Comparison of ENCODE assay signal across 35 cellular contexts in genomic region chr7:142815099-142815498, GRCh38. TPM values are rescaled to one million over a fixed set of nuclear protein-coding genes. Genes with fewer than 3 reads are reported as not detected.
A peak's percentile ranks its signal among the peaks of the same experiment; 100 is the strongest.
DNase-seq lines count a peak whose midpoint lies in the region; ATAC-seq and TF ChIP-seq lines count a peak whose summit lies in the region.
"Had no signal": no experiment of that assay in that cellular context is flagged by ENCODE, and none has a peak within 500 bp of the region (broad histone marks: within the 10 kb centered on the region; RNA-seq: fewer than 3 reads in every experiment).

No MANE protein-coding gene starts in this region.

- CTCF ChIA-PET in activated CD4-positive, alpha-beta T cell treated with anti-CD3 and anti-CD28 coated beads, Interleukin-2, amount 10 ng/mL, durations not matched to agents 7 days and 5 days (lab: Charles Lee), result interaction anchor here (12.5 kb wide), 1 partner anchor 27 kb away, joined by 176 read pairs; no protein-coding TSS in a partner anchor
- CTCF ChIA-PET in CD8-positive, alpha-beta T cell (lab: Charles Lee), result interaction anchor here (1.0 to 15.5 kb wide), 5 partner anchors 20 to 291 kb away, joined by 3 to 490 read pairs (median 4); no protein-coding TSS in a partner anchor
- CTCF ChIA-PET in Calu3 (lab: Charles Lee), result interaction anchor here (2.8 kb wide), 1 partner anchor 183 kb away, joined by 10 read pairs; no protein-coding TSS in a partner anchor

- no peak overlapping the region for H3K4me3 Mint-ChIP-seq in activated CD4-positive, alpha-beta T cell treated with anti-CD3 and anti-CD28 coated beads, Interleukin-2, amount 10 ng/mL, durations not matched to agents 7 days and 5 days
- H3K4me3 Mint-ChIP-seq in T-helper 17 cell (peak overlapping the region; percentile 28), Calu3 (ENCODE audit: low read depth, unreplicated experiment) (no peak overlapping the region)
- no peak overlapping the region for H3K4me3 Mint-ChIP-seq in CD8-positive, alpha-beta T cell
- H3K4me3 Mint-ChIP-seq: immature natural killer cell; stimulated activated effector memory CD8-positive, alpha-beta T cell treated with anti-CD3 and anti-CD28 coated beads, Interleukin-12 subunit alpha, Interleukin-12 subunit beta, amount 100 ng/mL, for 72 hours had no signal

- no peak for DNase-seq in activated CD4-positive, alpha-beta T cell treated with anti-CD3 and anti-CD28 coated beads, Interleukin-2, amount 10 ng/mL, durations not matched to agents 7 days and 5 days
- DNase-seq in activated CD4-positive, alpha-beta T cell treated with anti-CD3 and anti-CD28 coated beads, Interleukin-2, amount 50 U/mL, for 1 hour, result no peak
- DNase-seq in NCI-H2171 (lab: John Stamatoyannopoulos, UW) (peak; percentile 50), T-helper 17 cell (no peak), retina (peak; percentile 39), Calu3 (no peak)
- DNase-seq in CD8-positive, alpha-beta T cell, result no peak
- no peak for DNase-seq in effector memory CD4-positive, alpha-beta T cell
- DNase-seq: 8988T; activated CD8-positive, alpha-beta memory T cell treated with anti-CD3 and anti-CD28 coated beads, Interleukin-2, amount 50 U/mL, for 4 hours; body of pancreas; cerebellar nuclear complex; DMS79; HCEC 1CT; immature natural killer cell; KG1; mesenchymal stem cell; MM.1S; NCI-H1417; NCI-H2081; NCI-H345; stimulated activated CD4-positive, alpha-beta T cell treated with anti-CD3 and anti-CD28 coated beads, Interleukin-4, amount 100 ng/mL, for 24 hours had no signal

- H3K4me1 Mint-ChIP-seq in activated CD4-positive, alpha-beta T cell treated with anti-CD3 and anti-CD28 coated beads, Interleukin-2, amount 10 ng/mL, durations not matched to agents 7 days and 5 days, result peaks cover 63% of the 10 kb centered on the region
- H3K4me1 Mint-ChIP-seq in T-helper 17 cell (peaks cover 52% of the 10 kb centered on the region), Calu3 (ENCODE audit: low read depth, unreplicated experiment) (peaks cover 18% of the 10 kb centered on the region)
- H3K4me1 Mint-ChIP-seq in CD8-positive, alpha-beta T cell (ENCODE audit: low read depth), result peaks cover 47% of the 10 kb centered on the region

- no peak for ATAC-seq in T-helper 17 cell
- ATAC-seq in CD8-positive, alpha-beta T cell, result no peak
- ATAC-seq: body of pancreas; left lobe of liver; sciatic nerve; stimulated activated effector memory CD8-positive, alpha-beta T cell treated with anti-CD3 and anti-CD28 coated beads, Interleukin-12 subunit alpha, Interleukin-12 subunit beta, amount 100 ng/mL, for 72 hours had no signal

- H3K27ac ChIP-seq in CD8-positive, alpha-beta T cell (ENCODE audit: low read depth, low read length), result no peak overlapping the region
- no peak overlapping the region for H3K27ac ChIP-seq in effector memory CD4-positive, alpha-beta T cell (ENCODE audit: insufficient read depth, low read length, poor library complexity, severe bottlenecking)
- H3K27ac ChIP-seq: body of pancreas, neutrophil, SK-N-MC had no signal

- no TSS peak for BruUV-seq in Calu3 (replicated peaks; lab: Mats Ljungman, UMichigan)

- POLR2A ChIA-PET in activated CD4-positive, alpha-beta T cell treated with anti-CD3 and anti-CD28 coated beads, Interleukin-2, amount 10 ng/mL, durations not matched to agents 7 days and 5 days (lab: Charles Lee), result no interaction called here
- POLR2A ChIA-PET in CD8-positive, alpha-beta T cell (lab: Charles Lee), result interaction anchor here (1.0 to 19.0 kb wide), 2 partner anchors 23 to 178 kb away, joined by 3 to 2372 read pairs; no protein-coding TSS in a partner anchor

- TF ChIP-seq CTCF in CD8-positive, alpha-beta T cell (IDR thresholded peaks at IDR 0.05), result no peak
- TF ChIP-seq CTCF in Calu3 (IDR thresholded peaks at IDR 0.05; ENCODE audit: unreplicated experiment), result no peak

- H3K27me3 Mint-ChIP-seq in activated CD4-positive, alpha-beta T cell treated with anti-CD3 and anti-CD28 coated beads, Interleukin-2, amount 10 ng/mL, durations not matched to agents 7 days and 5 days, result peaks cover 6% of the 10 kb centered on the region
- H3K27me3 Mint-ChIP-seq in T-helper 17 cell (peaks cover 29% of the 10 kb centered on the region), Calu3 (ENCODE audit: unreplicated experiment) (peaks cover 79% of the 10 kb centered on the region)
- no peaks in the 10 kb centered on the region for H3K27me3 Mint-ChIP-seq in CD8-positive, alpha-beta T cell (ENCODE audit: low read depth)

- no peaks in the 10 kb centered on the region for H3K27me3 ChIP-seq in CD8-positive, alpha-beta T cell (ENCODE audit: insufficient read depth, low read length)
- no peaks in the 10 kb centered on the region for H3K27me3 ChIP-seq in effector memory CD4-positive, alpha-beta T cell (replicated peaks; ENCODE audit: control insufficient read depth, insufficient read depth, low read length, poor library complexity, severe bottlenecking)
- H3K27me3 ChIP-seq: body of pancreas, neutrophil had no signal

- no peaks in the 10 kb centered on the region for H3K36me3 ChIP-seq in CD8-positive, alpha-beta T cell (ENCODE audit: insufficient read depth, low read length)
- no peaks in the 10 kb centered on the region for H3K36me3 ChIP-seq in effector memory CD4-positive, alpha-beta T cell (ENCODE audit: control insufficient read depth, insufficient read depth, low read length)
- H3K36me3 ChIP-seq: neutrophil had no signal

- no peaks in the 10 kb centered on the region for H3K9me3 ChIP-seq in T-helper 17 cell (ENCODE audit: control insufficient read depth, low read length, poor library complexity, severe bottlenecking)
- no peaks in the 10 kb centered on the region for H3K9me3 ChIP-seq in CD8-positive, alpha-beta T cell (ENCODE audit: low read length)
- H3K9me3 ChIP-seq in effector memory CD4-positive, alpha-beta T cell (ENCODE audit: control insufficient read depth, low read length), result no peaks in the 10 kb centered on the region
- H3K9me3 ChIP-seq: body of pancreas, neutrophil had no signal

- H3K4me1 ChIP-seq in CD8-positive, alpha-beta T cell (ENCODE audit: insufficient read depth, low read length), result peaks cover 36% of the 10 kb centered on the region
- peaks cover 29% of the 10 kb centered on the region for H3K4me1 ChIP-seq in effector memory CD4-positive, alpha-beta T cell (ENCODE audit: control insufficient read depth, insufficient read depth, low read length, poor library complexity, severe bottlenecking)

- peaks cover 2% of the 10 kb centered on the region for H3K36me3 Mint-ChIP-seq in activated CD4-positive, alpha-beta T cell treated with anti-CD3 and anti-CD28 coated beads, Interleukin-2, amount 10 ng/mL, durations not matched to agents 7 days and 5 days (ENCODE audit: low read depth)
- H3K36me3 Mint-ChIP-seq in T-helper 17 cell (ENCODE audit: low read depth) (peaks cover 11% of the 10 kb centered on the region), Calu3 (ENCODE audit: insufficient read depth, unreplicated experiment) (no peaks in the 10 kb centered on the region)
- H3K36me3 Mint-ChIP-seq in CD8-positive, alpha-beta T cell, result peaks cover 2% of the 10 kb centered on the region

- no peak overlapping the region for H3K4me3 ChIP-seq in CD8-positive, alpha-beta T cell (ENCODE audit: low read depth, low read length)
- H3K4me3 ChIP-seq in effector memory CD4-positive, alpha-beta T cell (ENCODE audit: insufficient read depth, low read depth, low read length, poor library complexity, severe bottlenecking), result no peak overlapping the region
- H3K4me3 ChIP-seq: body of pancreas, SK-N-MC had no signal

- no peaks in the 10 kb centered on the region for H3K9me3 Mint-ChIP-seq in activated CD4-positive, alpha-beta T cell treated with anti-CD3 and anti-CD28 coated beads, Interleukin-2, amount 10 ng/mL, durations not matched to agents 7 days and 5 days
- no peaks in the 10 kb centered on the region for H3K9me3 Mint-ChIP-seq in CD8-positive, alpha-beta T cell
- H3K9me3 Mint-ChIP-seq in Calu3 (ENCODE audit: low read depth, unreplicated experiment), result no peaks in the 10 kb centered on the region
- H3K9me3 Mint-ChIP-seq: activated T-helper 2 cell treated with anti-CD3 and anti-CD28 coated beads, Interferon-gamma antibody, Interleukin-2, Interleukin-4, amounts not matched to agents 10 μg/mL and 5 μg/mL and 100 μg/mL, durations not matched to agents 14 hours and 24 hours and 36 hours; immature natural killer cell; stimulated activated effector memory CD8-positive, alpha-beta T cell treated with anti-CD3 and anti-CD28 coated beads, Interleukin-12 subunit alpha, Interleukin-12 subunit beta, amount 100 ng/mL, for 72 hours had no signal

- intact Hi-C loops in CD8-positive, alpha-beta T cell (cut with DNase I, micrococcal nuclease), result loop anchor here (2.0 to 10.0 kb wide), 2 partner anchors 182 to 400 kb away; no protein-coding TSS in a partner anchor
- intact Hi-C loops in Calu3 (cut with micrococcal nuclease; ENCODE audit: unreplicated experiment), result no loop called here

- peak overlapping the region; percentile 67 for H3K27ac Mint-ChIP-seq in activated CD4-positive, alpha-beta T cell treated with anti-CD3 and anti-CD28 coated beads, Interleukin-2, amount 10 ng/mL, durations not matched to agents 7 days and 5 days
- H3K27ac Mint-ChIP-seq in T-helper 17 cell, result peak overlapping the region; percentile 47
- H3K27ac Mint-ChIP-seq in CD8-positive, alpha-beta T cell, result no peak overlapping the region
- H3K27ac Mint-ChIP-seq in Calu3 (ENCODE audit: unreplicated experiment), result no peak overlapping the region
- H3K27ac Mint-ChIP-seq: activated T-helper 2 cell treated with anti-CD3 and anti-CD28 coated beads, Interferon-gamma antibody, Interleukin-2, Interleukin-4, amounts not matched to agents 10 μg/mL and 5 μg/mL and 100 μg/mL, durations not matched to agents 14 hours and 24 hours and 36 hours; immature natural killer cell; progenitor cell of endocrine pancreas; stimulated activated effector memory CD8-positive, alpha-beta T cell treated with anti-CD3 and anti-CD28 coated beads, Interleukin-12 subunit alpha, Interleukin-12 subunit beta, amount 100 ng/mL, for 72 hours had no signal

RNA-seq across cellular contexts. Expression of gene EPHB6, which starts 39.8 kb away (rescaled TPM):
- total RNA-seq in activated CD4-positive, alpha-beta T cell treated with anti-CD3 and anti-CD28 coated beads, Interleukin-2, amount 10 ng/mL, durations not matched to agents 7 days and 5 days, result 10 to 100 TPM; 28.6 to 29.1 TPM
- total RNA-seq in T-helper 17 cell (10 to 100 TPM; 52.3 to 59.9 TPM), Calu3 (2022) (3.0 and 3.1 TPM in 2 replicates)
- total RNA-seq in CD8-positive, alpha-beta T cell, result 10 to 100 TPM; 13.8 to 15.3 TPM

RNA-seq across cellular contexts. Expression of gene PRSS2, which starts 44.3 kb away (rescaled TPM):
- not detected for total RNA-seq in activated CD4-positive, alpha-beta T cell treated with anti-CD3 and anti-CD28 coated beads, Interleukin-2, amount 10 ng/mL, durations not matched to agents 7 days and 5 days
- not detected for total RNA-seq in T-helper 17 cell
- not detected for total RNA-seq in CD8-positive, alpha-beta T cell
- total RNA-seq in Calu3 (2022), result 0.64 TPM in 1 of 2 replicates, not detected in the other
- total RNA-seq: activated T-helper 2 cell treated with anti-CD3 and anti-CD28 coated beads, Interferon-gamma antibody, Interleukin-2, Interleukin-4, amounts not matched to agents 10 μg/mL and 5 μg/mL and 100 μg/mL, durations not matched to agents 14 hours and 24 hours and 36 hours; dermis microvascular lymphatic vessel endothelial cell; fibroblast of lung; HT1080; subcutaneous adipose tissue; T-helper 2 cell treated with Interferon-gamma antibody and Interleukin-4, amounts not matched to agents 100 ng/mL and 5 ng/mL, for 36 hours; ureter had no signal

Comparison
In these comparisons a context has a peak if more than half of its experiments do, and no peak if none do; other contexts are left out.
1. DNase-seq: peak in NCI-H2171 (single experiment) and retina (single experiment); none in activated CD4-positive, alpha-beta T cell treated with anti-CD3 and anti-CD28 coated beads, Interleukin-2, amount 10 ng/mL, durations not matched to agents 7 days and 5 days (single experiment), activated CD4-positive, alpha-beta T cell treated with anti-CD3 and anti-CD28 coated beads, Interleukin-2, amount 50 U/mL, for 1 hour (single experiment), T-helper 17 cell (0 of 3), CD8-positive, alpha-beta T cell (0 of 7), Calu3 (single experiment) and effector memory CD4-positive, alpha-beta T cell (0 of 3).
2. H3K27ac Mint-ChIP-seq: peak in activated CD4-positive, alpha-beta T cell treated with anti-CD3 and anti-CD28 coated beads, Interleukin-2, amount 10 ng/mL, durations not matched to agents 7 days and 5 days (single experiment) and T-helper 17 cell (single experiment); none in CD8-positive, alpha-beta T cell (single experiment) and Calu3 (single experiment).